27 cellular contexts compared by ENCODE assay signal in the genomic region with DNA sequence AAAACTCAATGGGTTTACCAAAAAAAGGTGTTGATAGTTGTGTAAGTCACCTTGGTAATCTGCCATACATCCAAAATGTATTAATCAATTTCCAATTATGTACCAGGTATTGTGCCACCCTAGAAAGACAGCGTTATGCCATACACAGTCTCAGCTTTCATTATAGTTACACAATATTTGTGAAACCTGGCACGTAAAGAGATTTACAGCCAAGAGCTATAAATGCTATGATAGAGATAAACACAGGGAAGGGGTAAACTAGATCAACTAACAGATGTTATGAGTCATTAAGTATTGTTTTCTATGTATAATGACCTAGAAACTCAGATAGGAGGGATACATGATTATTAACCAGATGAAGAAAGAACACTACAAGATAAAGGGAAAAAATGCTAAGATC.
"Had no signal": no experiment of that assay in that cellular context is flagged by ENCODE, and none has a peak within 500 bp of the region (broad histone marks: within the 10 kb centered on the region; RNA-seq: fewer than 3 reads in every experiment).

No MANE protein-coding gene starts in this region.

- FAIRE-seq: astrocyte, islet of Langerhans had no signal

- H3K27ac ChIP-seq: adrenal gland, colonic mucosa, dorsolateral prefrontal cortex, gastroesophageal sphincter, parathyroid adenoma, testis had no signal

- H3K36me3 ChIP-seq: adrenal gland, colonic mucosa, gastroesophageal sphincter had no signal

- DNase-seq: activated CD4-positive, alpha-beta T cell treated with anti-CD3 and anti-CD28 coated beads for 36 hours; activated CD4-positive, alpha-beta T cell treated with anti-CD3 and anti-CD28 coated beads, Interleukin-2, amount 50 U/mL, for 4 hours; activated CD8-positive, alpha-beta memory T cell treated with anti-CD3 and anti-CD28 coated beads for 24 hours; activated CD8-positive, alpha-beta memory T cell treated with anti-CD3 and anti-CD28 coated beads, Interleukin-2, amount 50 U/mL, for 4 hours; activated T-cell treated with anti-CD3 and anti-CD28 coated beads, Interleukin-2, amount 50 U/mL, for 24 hours; adrenal gland; central memory CD4-positive, alpha-beta T cell; colonic mucosa; dorsolateral prefrontal cortex; effector memory CD8-positive, alpha-beta T cell; head of caudate nucleus; hypothalamus; mucosa of descending colon; nucleus accumbens; stimulated activated CD4-positive, alpha-beta T cell treated with anti-CD3 and anti-CD28 coated beads, Interleukin-2, amount 100 ng/mL, for 48 hours; stimulated activated naive CD4-positive, alpha-beta T cell; T-helper 9 cell; testis had no signal

- H3K4me1 ChIP-seq: adrenal gland, colonic mucosa, gastroesophageal sphincter, parathyroid adenoma, testis had no signal

- ATAC-seq: activated CD4-positive, alpha-beta T cell treated with anti-CD3 and anti-CD28 coated beads for 36 hours; activated naive CD4-positive, alpha-beta T cell treated with anti-CD3 and anti-CD28 coated beads, Interleukin-2, amount 50 U/mL, for 72 hours; activated T-helper 17 cell treated with anti-CD3 and anti-CD28 coated beads, Interleukin-2, amount 50 U/mL, for 72 hours; effector memory CD8-positive, alpha-beta T cell; esophagus mucosa; gastroesophageal sphincter; mucosa of descending colon; sciatic nerve had no signal

- H3K4me3 ChIP-seq: adrenal gland, colonic mucosa, dorsolateral prefrontal cortex, gastroesophageal sphincter, mucosa of descending colon, smooth muscle cell, testis had no signal

- H3K27me3 ChIP-seq: adrenal gland, colonic mucosa, dorsolateral prefrontal cortex, gastroesophageal sphincter, testis had no signal

- H3K9me3 ChIP-seq: adrenal gland, colonic mucosa, gastroesophageal sphincter, mucosa of descending colon, testis had no signal
